26 cellular contexts compared by ENCODE assay signal in genomic region chr4:39770005-39770404, GRCh38.
DNase-seq lines count a peak whose midpoint lies in the region; ATAC-seq, FAIRE-seq and TF ChIP-seq lines count a peak whose summit lies in the region.
"Had no signal": no experiment of that assay in that cellular context is flagged by ENCODE, and none has a peak within 500 bp of the region (broad histone marks: within the 10 kb centered on the region; RNA-seq: fewer than 3 reads in every experiment).

No MANE protein-coding gene starts in this region.

- POLR2A ChIA-PET in Caco-2 (lab: Charles Lee): no interaction called here
- POLR2A ChIA-PET in K562 (lab: Yijun Ruan, JAX): no interaction called here

- H3K27ac Mint-ChIP-seq in Caco-2 (ENCODE audit: unreplicated experiment): peak overlapping the region; percentile 18
- H3K27ac Mint-ChIP-seq: CD4-positive, alpha-beta memory T cell had no signal

- no peak for DNase-seq in Caco-2
- peak; percentile 13 for DNase-seq in H7
- DNase-seq in K562 (ENCODE audit: extremely low read depth in 1 of 4, low spot score in 3 of 4): no peak
- peak; percentile 13 for DNase-seq in myocyte (ENCODE audit: low read depth)
- no peak for DNase-seq in pons (ENCODE audit: low spot score)
- DNase-seq in GM13977 (ENCODE audit: low spot score): no peak
- DNase-seq in SK-N-DZ (ENCODE audit: low spot score): no peak
- DNase-seq: C1 segment of cervical spinal cord; CD4-positive, alpha-beta memory T cell; COR-L47; EL; GDM1; KG1; MG63; NCI-H1105 treated with DMSO at 0.1 percent for 48 hours; NCI-H146; NCI-H1930; NCI-H2107; NCI-H446; NCI-H524 treated with DMSO at 0.1 percent for 48 hours; NCI-H774; PC-3; SJCRH30 had no signal

- in situ Hi-C loops in K562 (cut with MboI): no loop called here
- in situ Hi-C loops in GM13977 (cut with MboI; ENCODE audit: low pct_unique_long_range_greater_than_20kb, low sequenced_read_pairs, unreplicated experiment): no loop called here

- ATAC-seq in K562: no peak
- ATAC-seq in HG03175 (IDR thresholded peaks at IDR 0.05; ENCODE audit: unreplicated experiment): no peak
- ATAC-seq: PC-3 had no signal

- no peak for TF ChIP-seq RAD21 in K562 (CRISPR knock-in tag; conservative IDR thresholded peaks at IDR 0.05 in 1 of 2, IDR thresholded peaks at IDR 0.05 in 1 of 2)

- H3K9ac ChIP-seq in K562 (ENCODE audit: insufficient read depth in 1 of 2, low read depth in 2 of 2, low read length in 2 of 2): no peak overlapping the region

- TF ChIP-seq POLR2A in K562 (conservative IDR thresholded peaks at IDR 0.05): 0 out of 2 replicates have a peak, but pooled peaks have one; percentile 21

- no peaks in the 10 kb centered on the region for H3K4me1 Mint-ChIP-seq in Caco-2 (ENCODE audit: low read depth, unreplicated experiment)

- no peak for FAIRE-seq in K562 (lab: Jason Lieb, UNC)
- FAIRE-seq: GM12891 had no signal

- CTCF ChIA-PET in Caco-2 (lab: Charles Lee): no interaction called here
- CTCF ChIA-PET in K562 (lab: Yijun Ruan, JAX; ENCODE audit: low intra/inter-chr PET ratio): no interaction called here

- peaks cover 80% of the 10 kb centered on the region for H3K36me3 Mint-ChIP-seq in Caco-2 (ENCODE audit: insufficient read depth, unreplicated experiment)

- BruUV-seq in Caco-2 (replicated peaks; lab: Mats Ljungman, UMichigan): no TSS peak
- no TSS peak for BruUV-seq in K562 (replicated peaks; lab: Mats Ljungman, UMichigan)

- H3K36me3 ChIP-seq in Caco-2 (ENCODE audit: control insufficient read depth, insufficient read depth, low read length): no peaks in the 10 kb centered on the region; the same call in 1 of the 2 replicates
- H3K36me3 ChIP-seq in H7 (replicated peaks; ENCODE audit: control insufficient read depth, insufficient read depth, low read length): peaks cover under 1% of the 10 kb centered on the region
- peaks cover 66% of the 10 kb centered on the region; the same call in 2 of the 3 replicates for H3K36me3 ChIP-seq in K562 (ENCODE audit: control insufficient read depth, insufficient read depth, low read length)

- H3K9me3 ChIP-seq in Caco-2: no peaks in the 10 kb centered on the region
- H3K9me3 ChIP-seq in K562 (replicated peaks; ENCODE audit: control insufficient read depth, insufficient read depth, low read depth, low read length): no peaks in the 10 kb centered on the region
- H3K9me3 ChIP-seq: HAP-1, MG63, SJCRH30 had no signal

- no peak overlapping the region for H3K4me3 ChIP-seq in Caco-2 (ENCODE audit: low read depth, low read length)
- no peak overlapping the region for H3K4me3 ChIP-seq in H7 (ENCODE audit: insufficient read depth, low read depth, low read length)
- no peak overlapping the region for H3K4me3 ChIP-seq in K562
- H3K4me3 ChIP-seq: HAP-1, MG63, SJCRH30 had no signal

- H3K27me3 Mint-ChIP-seq in Caco-2 (ENCODE audit: insufficient read depth, unreplicated experiment): no peaks in the 10 kb centered on the region
- H3K27me3 Mint-ChIP-seq: CD4-positive, alpha-beta memory T cell had no signal

- H3K79me2 ChIP-seq in K562 (ENCODE audit: control insufficient read depth, insufficient read depth, low read length): no peaks in the 10 kb centered on the region

- no peak overlapping the region for H2AFZ ChIP-seq in K562 (ENCODE audit: low read depth, low read length)

- no peaks in the 10 kb centered on the region for H3K9me3 Mint-ChIP-seq in Caco-2 (ENCODE audit: unreplicated experiment)
- H3K9me3 Mint-ChIP-seq: CD4-positive, alpha-beta memory T cell had no signal

- H4K20me1 ChIP-seq in K562 (replicated peaks; ENCODE audit: control insufficient read depth, insufficient read depth, low read length): no peaks in the 10 kb centered on the region

- no peaks in the 10 kb centered on the region for H3K27me3 ChIP-seq in Caco-2 (replicated peaks; ENCODE audit: control insufficient read depth, insufficient read depth, low read length)
- H3K27me3 ChIP-seq in H7 (ENCODE audit: control insufficient read depth, insufficient read depth, low read length): no peaks in the 10 kb centered on the region
- no peaks in the 10 kb centered on the region for H3K27me3 ChIP-seq in K562 (ENCODE audit: control insufficient read depth in 2 of 2, insufficient read depth in 2 of 2, low read length in 2 of 2)
- H3K27me3 ChIP-seq: MG63, SJCRH30 had no signal

- WGBS in K562 (ENCODE audit: insufficient coverage, low coverage, missing lambda C conversion rate): 97% methylated on average over 23 of the region's 25 CpGs

- intact Hi-C loops in Caco-2 (cut with micrococcal nuclease; ENCODE audit: unreplicated experiment) (no loop called here), K562 (cut with micrococcal nuclease) (no loop called here)

- TF ChIP-seq EP300 in K562 (IDR thresholded peaks at IDR 0.05; ENCODE audit: low read length): no peak

- no peak overlapping the region for H3K4me3 Mint-ChIP-seq in Caco-2 (ENCODE audit: unreplicated experiment)
- H3K4me3 Mint-ChIP-seq: CD4-positive, alpha-beta memory T cell had no signal

- TF ChIP-seq CTCF in Caco-2 (IDR thresholded peaks at IDR 0.05; ENCODE audit: insufficient read depth in 1 of 2, low read depth in 1 of 2, low read length in 1 of 2, severe bottlenecking in 1 of 2, unreplicated experiment in 1 of 2) (no peak), K562 (IDR thresholded peaks at IDR 0.05 in 2 of 3, conservative IDR thresholded peaks at IDR 0.05 in 1 of 3; ENCODE audit: insufficient read depth in 2 of 3, low read depth in 1 of 3, low read length in 3 of 3) (no peak), GM13977 (IDR thresholded peaks at IDR 0.05; ENCODE audit: extremely low read depth, insufficient read depth, missing control alignments) (no peak)

- H3K9me1 ChIP-seq in K562 (ENCODE audit: control insufficient read depth, insufficient read depth, low read length): no peaks in the 10 kb centered on the region

- H3K4me2 ChIP-seq in K562 (ENCODE audit: insufficient read depth, low read length): no peak overlapping the region

- H3K27ac ChIP-seq in K562 (ENCODE audit: extremely low read depth, low read depth, low read length): no peak overlapping the region
- H3K27ac ChIP-seq: SJCRH30 had no signal

- H3K4me1 ChIP-seq in Caco-2: no peaks in the 10 kb centered on the region
- peaks cover 0 to 3% of the 10 kb centered on the region in 2 experiments; a peak in 1 of 5 replicates for H3K4me1 ChIP-seq in K562 (replicated peaks in 1 of 2; ENCODE audit: control insufficient read depth in 2 of 2, insufficient read depth in 2 of 2, low read length in 2 of 2)
- H3K4me1 ChIP-seq: HAP-1, SJCRH30 had no signal

TF ChIP-seq in K562, 482 proteins besides CTCF, POLR2A, EP300 and RAD21:
- TF ChIP-seq ZBTB33 (CRISPR knock-in tag; IDR thresholded peaks at IDR 0.05) (0 out of 2 replicates have a peak, but pooled peaks have one; percentile 55), HDGF (IDR thresholded peaks at IDR 0.05) (no peak), ZFP91 (CRISPR knock-in tag; IDR thresholded peaks at IDR 0.05) (no peak), PML (IDR thresholded peaks at IDR 0.05; ENCODE audit: low read length) (no peak), RBM25 (IDR thresholded peaks at IDR 0.05; ENCODE audit: low read depth, low read length, severe bottlenecking) (no peak), POLR2G (IDR thresholded peaks at IDR 0.05; ENCODE audit: low read depth, low read length) (peak; percentile 61), NFXL1 (CRISPR knock-in tag; IDR thresholded peaks at IDR 0.05) (no peak), NBN (IDR thresholded peaks at IDR 0.05; ENCODE audit: low read depth) (no peak)

Comparison
In these comparisons a context has a peak if more than half of its experiments do, and no peak if none do; other contexts are left out.
1. DNase-seq: peak in H7 (single experiment) and myocyte (single experiment); none in Caco-2 (0 of 2), K562 (0 of 4), pons (single experiment), GM13977 (single experiment) and SK-N-DZ (single experiment).